In genomic region chr1:41456847-41457540, GRCh38 we compare ENCODE assay signal across 20 cellular contexts. TPM values are rescaled to one million over a fixed set of nuclear protein-coding genes. Genes with fewer than 3 reads are reported as not detected.
DNase-seq lines count a peak whose midpoint lies in the region; ATAC-seq and TF ChIP-seq lines count a peak whose summit lies in the region.
"Had no signal": no experiment of that assay in that cellular context is flagged by ENCODE, and none has a peak within 500 bp of the region (broad histone marks: within the 10 kb centered on the region; RNA-seq: fewer than 3 reads in every experiment).

No MANE protein-coding gene starts in this region.

- no peak for TF ChIP-seq POLR2A in esophagus muscularis mucosa (IDR thresholded peaks at IDR 0.05; ENCODE audit: low read depth)

- ATAC-seq in HG03025 (IDR thresholded peaks at IDR 0.05; ENCODE audit: low FRiP score, unreplicated experiment): no peak
- ATAC-seq: WTC11 had no signal

- intact Hi-C loops in esophagus muscularis mucosa (cut with DNase I): no loop called here

- TF ChIP-seq CTCF in esophagus muscularis mucosa (IDR thresholded peaks at IDR 0.05) (no peak), right atrium auricular region (IDR thresholded peaks at IDR 0.05) (no peak)

- WGBS in esophagus muscularis mucosa: 63% methylated on average over 4 of the region's 10 CpGs

- DNase-seq in NCI-H446 (lab: John Stamatoyannopoulos, UW) (peak; percentile 80 to 90), esophagus muscularis mucosa (ENCODE audit: extremely low spot score) (no peak), right atrium auricular region (ENCODE audit: low spot score) (no peak), DMS53 (lab: John Stamatoyannopoulos, UW) (no peak)
- no peak for DNase-seq in activated CD4-positive, alpha-beta T cell treated with anti-CD3 and anti-CD28 coated beads, Interleukin-2, amount 50 U/mL, for 48 hours
- DNase-seq: activated CD4-positive, alpha-beta T cell treated with anti-CD3 and anti-CD28 coated beads, Interleukin-2, amount 50 U/mL, for 1 hour; CD4-positive, CD25-positive, alpha-beta regulatory T cell; dermis blood vessel endothelial cell; mesendoderm; NCI-H526 treated with DMSO at 0.1 percent for 48 hours; occipital lobe; RPMI8226; stimulated activated naive CD4-positive, alpha-beta T cell treated with Interleukin-2 at 50 U/mL for 16 hours; T-helper 9 cell; testis had no signal

- no peaks in the 10 kb centered on the region for H3K36me3 ChIP-seq in esophagus muscularis mucosa
- H3K36me3 ChIP-seq in right atrium auricular region: no peaks in the 10 kb centered on the region
- no peaks in the 10 kb centered on the region for H3K36me3 ChIP-seq in skeletal muscle tissue (ENCODE audit: control insufficient read depth in 3 of 3, insufficient read depth in 3 of 3, low read length in 3 of 3)
- H3K36me3 ChIP-seq: vagina had no signal

- no peaks in the 10 kb centered on the region for H3K27me3 ChIP-seq in esophagus muscularis mucosa
- H3K27me3 ChIP-seq in right atrium auricular region: no peaks in the 10 kb centered on the region
- H3K27me3 ChIP-seq in skeletal muscle tissue (ENCODE audit: control insufficient read depth in 3 of 3, insufficient read depth in 3 of 3, low read length in 3 of 3): peaks cover 0 to 9% (median 0%) of the 10 kb centered on the region in 3 donors
- H3K27me3 ChIP-seq: testis, vagina had no signal

- H3K27ac ChIP-seq in esophagus muscularis mucosa (replicated peaks in 1 of 4) (peak overlapping the region in 3 of 4 donors; percentile 29 to 67 (median 62)), right atrium auricular region (peak overlapping the region; percentile 19 to 74), skeletal muscle tissue (ENCODE audit: low read depth, low read length) (no peak overlapping the region)
- H3K27ac ChIP-seq: testis, vagina had no signal

- no peak for TF ChIP-seq EP300 in esophagus muscularis mucosa (IDR thresholded peaks at IDR 0.05)

- peaks cover 15 to 55% (median 44%) of the 10 kb centered on the region in 4 donors for H3K4me1 ChIP-seq in esophagus muscularis mucosa
- H3K4me1 ChIP-seq in right atrium auricular region: peaks cover 0 to 34% of the 10 kb centered on the region in 2 donors
- H3K4me1 ChIP-seq in skeletal muscle tissue (ENCODE audit: control insufficient read depth in 3 of 3, insufficient read depth in 3 of 3, low read length in 3 of 3): peaks cover 12 to 30% (median 12%) of the 10 kb centered on the region in 3 donors

- peak overlapping the region in 2 of 3 donors; percentile 5 to 25 for H3K9ac ChIP-seq in skeletal muscle tissue (ENCODE audit: low read depth in 1 of 3, low read length in 3 of 3)

- H3K4me3 ChIP-seq in esophagus muscularis mucosa: no peak overlapping the region
- H3K4me3 ChIP-seq in right atrium auricular region: no peak overlapping the region
- no peak overlapping the region for H3K4me3 ChIP-seq in skeletal muscle tissue (ENCODE audit: low read length in 3 of 3)
- H3K4me3 ChIP-seq: testis, vagina had no signal

- no peaks in the 10 kb centered on the region for H3K9me3 ChIP-seq in esophagus muscularis mucosa
- no peaks in the 10 kb centered on the region for H3K9me3 ChIP-seq in right atrium auricular region
- no peaks in the 10 kb centered on the region for H3K9me3 ChIP-seq in skeletal muscle tissue (ENCODE audit: control insufficient read depth in 3 of 3, low read length in 3 of 3)
- H3K9me3 ChIP-seq: testis, vagina had no signal

RNA-seq across cellular contexts. Expression of gene EDN2, which starts 27.5 kb away (rescaled TPM):
- total RNA-seq in esophagus muscularis mucosa (1 to 10 TPM in 1 of 4 donors, under 1 TPM in 1, not detected in 2; 0.40 to 1.2 TPM), right atrium auricular region (under 1 TPM in 1 of 2 donors, not detected in 1; 0.78 TPM), skeletal muscle tissue (not detected)
- total RNA-seq: activated T-helper 1 cell treated with anti-CD3 and anti-CD28 coated beads, Interleukin-12 subunit alpha, Interleukin-12 subunit beta, Interleukin-2, Interleukin-4 antibody, amounts not matched to agents 30 ng/mL and 10 ng/mL and 1 ng/mL, durations not matched to agents 14 hours and 24 hours and 36 hours; occipital lobe; testis had no signal

Comparison
In these comparisons a context has a peak if more than half of its experiments do, and no peak if none do; other contexts are left out.
1. DNase-seq: peak in NCI-H446 (2 of 2); none in esophagus muscularis mucosa (single experiment), right atrium auricular region (single experiment), DMS53 (single experiment) and activated CD4-positive, alpha-beta T cell treated with anti-CD3 and anti-CD28 coated beads, Interleukin-2, amount 50 U/mL, for 48 hours (0 of 2).